20 cellular contexts compared by ENCODE assay signal in genomic region chr2:137950238-137950637, GRCh38.
"Had no signal": no experiment of that assay in that cellular context is flagged by ENCODE, and none has a peak within 500 bp of the region (broad histone marks: within the 10 kb centered on the region; RNA-seq: fewer than 3 reads in every experiment).

No MANE protein-coding gene starts in this region.

- H3K9me3 ChIP-seq: right atrium auricular region, stomach, thoracic aorta, transverse colon had no signal

- H3K4me2 ChIP-seq: hepatocyte had no signal

- H3K4me3 ChIP-seq: coronary artery, dorsolateral prefrontal cortex, hepatocyte, lung, right atrium auricular region, stomach, thoracic aorta, transverse colon had no signal

- H3K36me3 ChIP-seq: right atrium auricular region, stomach, thoracic aorta, transverse colon had no signal

- H3K79me2 ChIP-seq: hepatocyte had no signal

- H2AFZ ChIP-seq: hepatocyte had no signal

- H3K4me1 ChIP-seq: right atrium auricular region had no signal

- H3K27ac ChIP-seq: coronary artery, dorsolateral prefrontal cortex, hepatocyte, right atrium auricular region, stomach, thoracic aorta had no signal

- DNase-seq: dorsolateral prefrontal cortex; effector CD8-positive, alpha-beta T cell; foreskin melanocyte; head of caudate nucleus; left colon; left ventricle myocardium superior; mesendoderm; naive B cell; posterior cingulate gyrus; small intestine; stimulated activated CD4-positive, alpha-beta T cell treated with anti-CD3 and anti-CD28 coated beads, Interleukin-12 subunit alpha, Interleukin-12 subunit beta, amount 100 ng/mL, for 4 hours; stimulated activated naive CD4-positive, alpha-beta T cell; stomach; substantia nigra; transverse colon had no signal

- ATAC-seq: left colon, left ventricle myocardium superior had no signal

- H3K27me3 ChIP-seq: dorsolateral prefrontal cortex, hepatocyte, right atrium auricular region, stomach, transverse colon had no signal
